ENCODE assay signal across 10 cellular contexts in genomic region chr20:4195499-4195898, GRCh38. TPM values are rescaled to one million over a fixed set of nuclear protein-coding genes. Genes with fewer than 3 reads are reported as not detected.
DNase-seq lines count a peak whose midpoint lies in the region; ATAC-seq and TF ChIP-seq lines count a peak whose summit lies in the region.
"Had no signal": no experiment of that assay in that cellular context is flagged by ENCODE, and none has a peak within 500 bp of the region (broad histone marks: within the 10 kb centered on the region; RNA-seq: fewer than 3 reads in every experiment).

No MANE protein-coding gene starts in this region.

- no peak for DNase-seq in heart left ventricle
- DNase-seq in cardiac septum (ENCODE audit: low spot score): no peak
- peak; percentile 12 for DNase-seq in astrocyte of the spinal cord (ENCODE audit: low read depth, low spot score)
- peak; percentile 69 for DNase-seq in iPS-NIHi7 (ENCODE audit: extremely low spot score)
- no peak for DNase-seq in NOMO-1 treated with dmso at 0.1 percent for 144 hours (lab: John Stamatoyannopoulos, UW; ENCODE audit: unreplicated experiment)
- DNase-seq in NCI-H345 (lab: John Stamatoyannopoulos, UW): no peak
- DNase-seq: activated T-cell treated with anti-CD3 and anti-CD28 coated beads, Interleukin-2, amount 50 U/mL, for 1 hour; RPMI8226 had no signal

- H3K4me1 ChIP-seq in heart left ventricle: peaks cover 0 to 5% (median 0%) of the 10 kb centered on the region in 12 donors

- no peak for TF ChIP-seq POLR2A in heart left ventricle (IDR thresholded peaks at IDR 0.05)

- no peaks in the 10 kb centered on the region for H3K9me3 ChIP-seq in heart left ventricle

- 52 to 59% (median 56%) methylated on average over 7 of the region's 7 CpGs for WGBS in heart left ventricle, 4 donors

- H3K27me3 ChIP-seq in heart left ventricle: no peaks in the 10 kb centered on the region

- H3K4me3 ChIP-seq in heart left ventricle (no peak overlapping the region), astrocyte of the spinal cord (ENCODE audit: low read depth, low read length) (no peak overlapping the region)

- in situ Hi-C loops in astrocyte of the spinal cord (cut with HindIII; ENCODE audit: low sequenced_read_pairs): no loop called here

- peak in 3 of 4 donors; percentile 39 to 54 (median 50) for ATAC-seq in heart left ventricle
- no peak for ATAC-seq in HG02981 (IDR thresholded peaks at IDR 0.05; ENCODE audit: unreplicated experiment)
- no peak for ATAC-seq in activated CD4-positive, CD25-positive, alpha-beta regulatory T cell treated with anti-CD3 and anti-CD28 coated beads, Interleukin-2, amount 50 U/mL, for 24 hours

- H3K36me3 ChIP-seq in heart left ventricle: no peaks in the 10 kb centered on the region

- TF ChIP-seq CTCF in heart left ventricle (IDR thresholded peaks at IDR 0.05) (peak in 10 of 12 donors; percentile 22 to 57 (median 35)), astrocyte of the spinal cord (IDR thresholded peaks at IDR 0.05; ENCODE audit: low read depth, low read length) (peak; percentile 71)

- intact Hi-C loops in heart left ventricle (cut with DNase I) (loop anchor here in 2 of 10 donors (1.0 kb wide), 1 partner anchor 87 kb away; no protein-coding TSS in a partner anchor), cardiac septum (cut with DNase I) (no loop called here)

- H3K27ac ChIP-seq in heart left ventricle: no peak overlapping the region

RNA-seq across cellular contexts. Expression of gene SMOX, which starts 46.9 kb away (rescaled TPM):
- 1 to 10 TPM; 1.7 to 5.9 (median 2.4) TPM for total RNA-seq in heart left ventricle
- 1 to 10 TPM; 1.3 to 3.2 TPM for polyA plus RNA-seq in heart left ventricle
- total RNA-seq in cardiac septum: 2.7 TPM

RNA-seq across cellular contexts. Expression of gene ADRA1D, which starts 53.6 kb away (rescaled TPM):
- under 1 TPM in 7 of 9 donors, not detected in 2; 0.09 to 0.27 (median 0.23) TPM for total RNA-seq in heart left ventricle
- under 1 TPM; 0.11 to 0.78 TPM for polyA plus RNA-seq in heart left ventricle
- total RNA-seq in cardiac septum: 0.40 TPM

Comparison
In these comparisons a context has a peak if more than half of its experiments do, and no peak if none do; other contexts are left out.
1. ATAC-seq: peak in heart left ventricle (3 of 4); none in HG02981 (single experiment) and activated CD4-positive, CD25-positive, alpha-beta regulatory T cell treated with anti-CD3 and anti-CD28 coated beads, Interleukin-2, amount 50 U/mL, for 24 hours (0 of 2).
2. DNase-seq: peak in astrocyte of the spinal cord (single experiment) and iPS-NIHi7 (single experiment); none in heart left ventricle (0 of 5), cardiac septum (single experiment), NOMO-1 treated with dmso at 0.1 percent for 144 hours (single experiment) and NCI-H345 (single experiment).